ENCODE assay signal across 39 cellular contexts in genomic region chr10:5338010-5338409, GRCh38. TPM values are rescaled to one million over a fixed set of nuclear protein-coding genes. Genes with fewer than 3 reads are reported as not detected.
"Had no signal": no experiment of that assay in that cellular context is flagged by ENCODE, and none has a peak within 500 bp of the region (broad histone marks: within the 10 kb centered on the region; RNA-seq: fewer than 3 reads in every experiment).

No MANE protein-coding gene starts in this region.

- H3K27ac Mint-ChIP-seq: activated B cell treated with CpG ODN at 0.5 μM for 24 hours; activated CD4-positive, alpha-beta memory T cell treated with anti-CD3 and anti-CD28 coated beads for 36 hours; activated CD4-positive, alpha-beta T cell treated with anti-CD3 and anti-CD28 coated beads for 36 hours; activated naive CD4-positive, alpha-beta T cell treated with anti-CD3 and anti-CD28 coated beads for 36 hours; activated naive CD4-positive, alpha-beta T cell treated with anti-CD3 and anti-CD28 coated beads, Interleukin-2, amount 50 U/mL, for 72 hours; activated naive CD8-positive, alpha-beta T cell treated with anti-CD3 and anti-CD28 coated beads for 36 hours; activated T-cell treated with anti-CD3 and anti-CD28 coated beads, Interleukin-2, amount 50 U/mL, for 72 hours; activated T-helper 1 cell treated with anti-CD3 and anti-CD28 coated beads, Interleukin-12 subunit alpha, Interleukin-12 subunit beta, Interleukin-2, Interleukin-4 antibody, amounts not matched to agents 30 ng/mL and 10 ng/mL and 1 ng/mL, durations not matched to agents 14 hours and 24 hours and 36 hours; activated T-helper 17 cell treated with anti-CD3 and anti-CD28 coated beads, Interleukin-2, amount 50 U/mL, for 72 hours; T-helper 1 cell treated with Interleukin-12 subunit alpha and Interleukin-12 subunit beta and Interleukin-4 antibody, amounts not matched to agents 30 μg/mL and 1 μg/mL, for 36 hours; T-helper 2 cell treated with Interferon-gamma antibody and Interleukin-4, amounts not matched to agents 5 μg/mL and 100 μg/mL, for 36 hours had no signal

- H3K4me3 Mint-ChIP-seq: activated B cell treated with CpG ODN at 0.5 μM for 24 hours; activated CD4-positive, alpha-beta memory T cell treated with anti-CD3 and anti-CD28 coated beads for 36 hours; activated CD4-positive, alpha-beta T cell treated with anti-CD3 and anti-CD28 coated beads for 36 hours; activated naive CD4-positive, alpha-beta T cell treated with anti-CD3 and anti-CD28 coated beads for 36 hours; activated naive CD8-positive, alpha-beta T cell treated with anti-CD3 and anti-CD28 coated beads for 36 hours; activated T-cell treated with anti-CD3 and anti-CD28 coated beads, Interleukin-2, amount 50 U/mL, for 4 hours; activated T-cell treated with anti-CD3 and anti-CD28 coated beads, Interleukin-2, amount 50 U/mL, for 72 hours; activated T-helper 1 cell treated with anti-CD3 and anti-CD28 coated beads, Interleukin-12 subunit alpha, Interleukin-12 subunit beta, Interleukin-2, Interleukin-4 antibody, amounts not matched to agents 30 ng/mL and 10 ng/mL and 1 ng/mL, durations not matched to agents 14 hours and 24 hours and 36 hours; activated T-helper 17 cell treated with anti-CD3 and anti-CD28 coated beads, Interleukin-2, amount 50 U/mL, for 72 hours; T-helper 1 cell treated with Interleukin-12 subunit alpha and Interleukin-12 subunit beta and Interleukin-4 antibody, amounts not matched to agents 30 μg/mL and 1 μg/mL, for 36 hours; T-helper 2 cell treated with Interferon-gamma antibody and Interleukin-4, amounts not matched to agents 5 μg/mL and 100 μg/mL, for 36 hours had no signal

- H3K9me3 Mint-ChIP-seq: activated B cell treated with CpG ODN at 0.5 μM for 24 hours; activated CD4-positive, alpha-beta memory T cell treated with anti-CD3 and anti-CD28 coated beads for 36 hours; activated naive CD4-positive, alpha-beta T cell treated with anti-CD3 and anti-CD28 coated beads for 36 hours; activated naive CD8-positive, alpha-beta T cell treated with anti-CD3 and anti-CD28 coated beads for 36 hours; activated T-cell treated with anti-CD3 and anti-CD28 coated beads, Interleukin-2, amount 50 U/mL, for 4 hours; activated T-helper 1 cell treated with anti-CD3 and anti-CD28 coated beads, Interleukin-12 subunit alpha, Interleukin-12 subunit beta, Interleukin-2, Interleukin-4 antibody, amounts not matched to agents 30 ng/mL and 10 ng/mL and 1 ng/mL, durations not matched to agents 14 hours and 24 hours and 36 hours; activated T-helper 17 cell treated with anti-CD3 and anti-CD28 coated beads, Interleukin-2, amount 50 U/mL, for 72 hours; T-helper 2 cell treated with Interferon-gamma antibody and Interleukin-4, amounts not matched to agents 5 μg/mL and 100 μg/mL, for 36 hours had no signal

- H3K4me3 ChIP-seq: adrenal gland, body of pancreas, breast epithelium had no signal

- H3K9me3 ChIP-seq: adrenal gland, body of pancreas, breast epithelium had no signal

- H3K27me3 Mint-ChIP-seq: activated CD4-positive, alpha-beta memory T cell treated with anti-CD3 and anti-CD28 coated beads for 36 hours; activated naive CD8-positive, alpha-beta T cell treated with anti-CD3 and anti-CD28 coated beads for 36 hours; activated T-helper 17 cell treated with anti-CD3 and anti-CD28 coated beads, Interleukin-2, amount 50 U/mL, for 72 hours had no signal

- DNase-seq: activated B cell treated with CpG ODN at 0.5 μM for 24 hours; activated CD4-positive, alpha-beta memory T cell treated with anti-CD3 and anti-CD28 coated beads for 36 hours; activated CD4-positive, alpha-beta T cell treated with anti-CD3 and anti-CD28 coated beads for 36 hours; activated CD4-positive, alpha-beta T cell treated with anti-CD3 and anti-CD28 coated beads for 48 hours; activated CD4-positive, alpha-beta T cell treated with anti-CD3 and anti-CD28 coated beads, Interleukin-2, amount 50 U/mL, for 1 hour; activated CD4-positive, alpha-beta T cell treated with anti-CD3 and anti-CD28 coated beads, Interleukin-2, amount 50 U/mL, for 4 hours; activated CD4-positive, CD25-positive, alpha-beta regulatory T cell treated with anti-CD3 and anti-CD28 coated beads, Interleukin-2, amount 50 U/mL, for 72 hours; activated CD8-positive, alpha-beta memory T cell treated with anti-CD3 and anti-CD28 coated beads, Interleukin-2, amount 50 U/mL, for 4 hours; activated effector memory CD4-positive, alpha-beta T cell treated with anti-CD3 and anti-CD28 coated beads, Interleukin-2, amount 50 U/mL, for 16 hours; activated gamma-delta T cell treated with Interleukin-2 at 50 U/mL for 16 hours; activated naive CD4-positive, alpha-beta T cell; activated naive CD4-positive, alpha-beta T cell treated with anti-CD3 and anti-CD28 coated beads for 36 hours; activated naive CD4-positive, alpha-beta T cell treated with anti-CD3 and anti-CD28 coated beads, Interleukin-2, amount 50 U/mL, for 16 hours; activated naive CD8-positive, alpha-beta T cell treated with anti-CD3 and anti-CD28 coated beads for 36 hours; activated T-cell treated with anti-CD3 and anti-CD28 coated beads for 4 hours; activated T-cell treated with anti-CD3 and anti-CD28 coated beads, Interleukin-2, amount 50 U/mL, for 1 hour; activated T-cell treated with anti-CD3 and anti-CD28 coated beads, Interleukin-2, amount 50 U/mL, for 4 hours; activated T-cell treated with anti-CD3 and anti-CD28 coated beads, Interleukin-2, amount 50 U/mL, for 72 hours; adrenal gland; amniotic stem cell; aorta; body of pancreas; brain microvascular endothelial cell; central memory CD4-positive, alpha-beta T cell; T-helper 1 cell; T-helper 2 cell; T-helper 9 cell had no signal

- ATAC-seq: activated CD4-positive, alpha-beta T cell treated with anti-CD3 and anti-CD28 coated beads for 36 hours; activated naive CD4-positive, alpha-beta T cell treated with anti-CD3 and anti-CD28 coated beads, Interleukin-2, amount 50 U/mL, for 72 hours; activated T-cell treated with anti-CD3 and anti-CD28 coated beads, Interleukin-2, amount 50 U/mL, for 4 hours; activated T-cell treated with anti-CD3 and anti-CD28 coated beads, Interleukin-2, amount 50 U/mL, for 72 hours; activated T-helper 17 cell treated with anti-CD3 and anti-CD28 coated beads, Interleukin-2, amount 50 U/mL, for 72 hours; body of pancreas had no signal

- H3K36me3 Mint-ChIP-seq: activated CD4-positive, alpha-beta memory T cell treated with anti-CD3 and anti-CD28 coated beads for 36 hours; activated naive CD4-positive, alpha-beta T cell treated with anti-CD3 and anti-CD28 coated beads, Interleukin-2, amount 50 U/mL, for 72 hours; activated naive CD8-positive, alpha-beta T cell treated with anti-CD3 and anti-CD28 coated beads for 36 hours had no signal

- H3K27me3 ChIP-seq: adrenal gland, body of pancreas, brain microvascular endothelial cell, breast epithelium had no signal

- H3K4me1 ChIP-seq: adrenal gland, body of pancreas, breast epithelium had no signal

- FAIRE-seq: astrocyte, colon, TTC549 had no signal

- H3K27ac ChIP-seq: adrenal gland, body of pancreas, brain microvascular endothelial cell, breast epithelium, VCaP had no signal

- H3K36me3 ChIP-seq: adrenal gland, brain microvascular endothelial cell, breast epithelium had no signal

- H3K4me1 Mint-ChIP-seq: activated B cell treated with CpG ODN at 0.5 μM for 24 hours; activated CD4-positive, alpha-beta T cell treated with anti-CD3 and anti-CD28 coated beads for 36 hours; activated naive CD8-positive, alpha-beta T cell treated with anti-CD3 and anti-CD28 coated beads for 36 hours; activated T-helper 17 cell treated with anti-CD3 and anti-CD28 coated beads, Interleukin-2, amount 50 U/mL, for 72 hours had no signal

RNA-seq across cellular contexts. Expression of gene UCN3, which starts 26.8 kb away (rescaled TPM):
- total RNA-seq: activated B cell treated with CpG ODN at 0.5 μM for 24 hours; activated CD4-positive, alpha-beta memory T cell treated with anti-CD3 and anti-CD28 coated beads for 36 hours; activated CD4-positive, alpha-beta T cell treated with anti-CD3 and anti-CD28 coated beads for 36 hours; activated CD8-positive, alpha-beta memory T cell treated with anti-CD3 and anti-CD28 coated beads for 36 hours; activated naive CD4-positive, alpha-beta T cell treated with anti-CD3 and anti-CD28 coated beads for 36 hours; activated naive CD4-positive, alpha-beta T cell treated with anti-CD3 and anti-CD28 coated beads, Interleukin-2, amount 50 U/mL, for 72 hours; activated naive CD8-positive, alpha-beta T cell treated with anti-CD3 and anti-CD28 coated beads for 36 hours; activated T-cell treated with anti-CD3 and anti-CD28 coated beads, Interleukin-2, amount 50 U/mL, for 4 hours; activated T-cell treated with anti-CD3 and anti-CD28 coated beads, Interleukin-2, amount 50 U/mL, for 72 hours; activated T-helper 1 cell treated with anti-CD3 and anti-CD28 coated beads, Interleukin-12 subunit alpha, Interleukin-12 subunit beta, Interleukin-2, Interleukin-4 antibody, amounts not matched to agents 30 ng/mL and 10 ng/mL and 1 ng/mL, durations not matched to agents 14 hours and 24 hours and 36 hours; activated T-helper 17 cell treated with anti-CD3 and anti-CD28 coated beads, Interleukin-2, amount 50 U/mL, for 72 hours; aorta; astrocyte; breast epithelium; cardiac septum had no signal
